Comparison of ENCODE assay signal across 8 cellular contexts in genomic region chr17:76278952-76279741, GRCh38. TPM values are rescaled to one million over a fixed set of nuclear protein-coding genes. Genes with fewer than 3 reads are reported as not detected.
DNase-seq lines count a peak whose midpoint lies in the region; ATAC-seq and TF ChIP-seq lines count a peak whose summit lies in the region.

No MANE protein-coding gene starts in this region.

- H3K27ac ChIP-seq in Peyer's patch: no peak overlapping the region

- H3K4me3 Mint-ChIP-seq in activated T-cell treated with anti-CD3 and anti-CD28 coated beads, Interleukin-2, amount 50 U/mL, for 4 hours: no peak overlapping the region
- no peak overlapping the region for H3K4me3 Mint-ChIP-seq in natural killer cell treated with Interleukin-12 subunit alpha and Interleukin-12 subunit beta and Interleukin-15 and Interleukin-18, amount 100 ng/mL, for 72 hours

- DNase-seq in LHCN-M2 (ENCODE audit: low read depth) (peak; percentile 63), Peyer's patch (peak; percentile 88 to 95 (median 89)), fibroblast of gingiva (ENCODE audit: low read depth) (peak; percentile 61)
- DNase-seq in activated T-cell treated with anti-CD3 and anti-CD28 coated beads, Interleukin-2, amount 50 U/mL, for 4 hours: peak; percentile 89
- DNase-seq in natural killer cell treated with Interleukin-12 subunit alpha and Interleukin-12 subunit beta and Interleukin-15 and Interleukin-18, amount 100 ng/mL, for 72 hours (ENCODE audit: low spot score): peak; percentile 90
- peak; percentile 73 for DNase-seq in stimulated activated naive CD4-positive, alpha-beta T cell treated with Interleukin-2 at 50 U/mL for 16 hours (lab: John Stamatoyannopoulos, UW)

- H3K27me3 ChIP-seq in Peyer's patch: no peaks in the 10 kb centered on the region

- H3K9me3 Mint-ChIP-seq in activated T-cell treated with anti-CD3 and anti-CD28 coated beads, Interleukin-2, amount 50 U/mL, for 4 hours: no peaks in the 10 kb centered on the region
- H3K9me3 Mint-ChIP-seq in natural killer cell treated with Interleukin-12 subunit alpha and Interleukin-12 subunit beta and Interleukin-15 and Interleukin-18, amount 100 ng/mL, for 72 hours: no peaks in the 10 kb centered on the region

- no peaks in the 10 kb centered on the region for H3K27me3 Mint-ChIP-seq in activated T-cell treated with anti-CD3 and anti-CD28 coated beads, Interleukin-2, amount 50 U/mL, for 4 hours (ENCODE audit: low read depth)
- no peaks in the 10 kb centered on the region for H3K27me3 Mint-ChIP-seq in natural killer cell treated with Interleukin-12 subunit alpha and Interleukin-12 subunit beta and Interleukin-15 and Interleukin-18, amount 100 ng/mL, for 72 hours

- H3K4me1 ChIP-seq in Peyer's patch: no peaks in the 10 kb centered on the region

- H3K36me3 Mint-ChIP-seq in activated T-cell treated with anti-CD3 and anti-CD28 coated beads, Interleukin-2, amount 50 U/mL, for 4 hours (ENCODE audit: insufficient read depth): no peaks in the 10 kb centered on the region
- no peaks in the 10 kb centered on the region for H3K36me3 Mint-ChIP-seq in natural killer cell treated with Interleukin-12 subunit alpha and Interleukin-12 subunit beta and Interleukin-15 and Interleukin-18, amount 100 ng/mL, for 72 hours

- H3K4me3 ChIP-seq in Peyer's patch: no peak overlapping the region

- no peaks in the 10 kb centered on the region for H3K36me3 ChIP-seq in Peyer's patch

- peak; percentile 81 to 86 for ATAC-seq in activated T-cell treated with anti-CD3 and anti-CD28 coated beads, Interleukin-2, amount 50 U/mL, for 4 hours
- ATAC-seq in natural killer cell treated with Interleukin-12 subunit alpha and Interleukin-12 subunit beta and Interleukin-15 and Interleukin-18, amount 100 ng/mL, for 72 hours: peak; percentile 78
- ATAC-seq in GM21447 (IDR thresholded peaks at IDR 0.05; ENCODE audit: unreplicated experiment): no peak

- TF ChIP-seq POLR2A in Peyer's patch (IDR thresholded peaks at IDR 0.05): peak in 1 of 2 donors; percentile 18

- peaks cover 22% of the 10 kb centered on the region for H3K4me1 Mint-ChIP-seq in activated T-cell treated with anti-CD3 and anti-CD28 coated beads, Interleukin-2, amount 50 U/mL, for 4 hours (ENCODE audit: low read depth)
- peaks cover 6 to 36% of the 10 kb centered on the region in 2 donors for H3K4me1 Mint-ChIP-seq in natural killer cell treated with Interleukin-12 subunit alpha and Interleukin-12 subunit beta and Interleukin-15 and Interleukin-18, amount 100 ng/mL, for 72 hours (ENCODE audit: low read depth in 2 of 2)

- peak overlapping the region in 1 of 2 donors; percentile 73 for H3K27ac Mint-ChIP-seq in natural killer cell treated with Interleukin-12 subunit alpha and Interleukin-12 subunit beta and Interleukin-15 and Interleukin-18, amount 100 ng/mL, for 72 hours

- TF ChIP-seq CTCF in GM12874 (IDR thresholded peaks at IDR 0.05; ENCODE audit: insufficient read depth, low read depth, low read length) (peak; percentile 90), Peyer's patch (IDR thresholded peaks at IDR 0.05) (peak; percentile 92 to 97 (median 96))

- no peaks in the 10 kb centered on the region for H3K9me3 ChIP-seq in Peyer's patch

RNA-seq across cellular contexts. Expression of gene UBALD2, which starts 14.0 kb away (rescaled TPM):
- total RNA-seq in LHCN-M2 (2014; rRNA removed): 8.7 and 9.0 TPM in 2 replicates
- polyA plus RNA-seq in LHCN-M2 (2012): 23.9 TPM
- total RNA-seq in Peyer's patch: 10 to 100 TPM; 14.0 to 74.1 (median 50.4) TPM
- 100 to 1,000 TPM; 162 to 196 (median 186) TPM for total RNA-seq in activated T-cell treated with anti-CD3 and anti-CD28 coated beads, Interleukin-2, amount 50 U/mL, for 4 hours
- total RNA-seq in natural killer cell treated with Interleukin-12 subunit alpha and Interleukin-12 subunit beta and Interleukin-15 and Interleukin-18, amount 100 ng/mL, for 72 hours: 100 to 1,000 TPM; 216 to 262 TPM

RNA-seq across cellular contexts. Expression of gene QRICH2, which starts 28.9 kb away (rescaled TPM):
- total RNA-seq in LHCN-M2 (2014; rRNA removed) (1.4 and 2.6 TPM in 2 replicates), Peyer's patch (10 to 100 TPM in 1 of 4 donors, 1 to 10 TPM in 3; 1.2 to 10.7 (median 3.1) TPM)
- polyA plus RNA-seq in LHCN-M2 (2012): 0.57 TPM
- 1 to 10 TPM; 1.1 to 2.1 (median 1.2) TPM for total RNA-seq in activated T-cell treated with anti-CD3 and anti-CD28 coated beads, Interleukin-2, amount 50 U/mL, for 4 hours
- total RNA-seq in natural killer cell treated with Interleukin-12 subunit alpha and Interleukin-12 subunit beta and Interleukin-15 and Interleukin-18, amount 100 ng/mL, for 72 hours: 1 to 10 TPM; 4.1 to 5.9 TPM

RNA-seq across cellular contexts. Expression of gene RNF157, which starts 38.9 kb away (rescaled TPM):
- total RNA-seq in LHCN-M2 (2014; rRNA removed) (2.8 and 3.0 TPM in 2 replicates), Peyer's patch (100 to 1,000 TPM in 2 of 4 donors, 10 to 100 TPM in 2; 73.4 to 115 (median 106) TPM)
- 2.3 TPM for polyA plus RNA-seq in LHCN-M2 (2012)
- 10 to 100 TPM; 13.3 to 16.7 (median 14.9) TPM for total RNA-seq in activated T-cell treated with anti-CD3 and anti-CD28 coated beads, Interleukin-2, amount 50 U/mL, for 4 hours
- total RNA-seq in natural killer cell treated with Interleukin-12 subunit alpha and Interleukin-12 subunit beta and Interleukin-15 and Interleukin-18, amount 100 ng/mL, for 72 hours: 100 to 1,000 TPM in 1 of 2 donors, 10 to 100 TPM in 1; 46.6 to 124 TPM
